In genomic region chr5:177300236-177300880, GRCh38 we compare ENCODE assay signal across 8 cellular contexts. TPM values are rescaled to one million over a fixed set of nuclear protein-coding genes. Genes with fewer than 3 reads are reported as not detected.
DNase-seq lines count a peak whose midpoint lies in the region; ATAC-seq, FAIRE-seq and TF ChIP-seq lines count a peak whose summit lies in the region.

No MANE protein-coding gene starts in this region.

- H3K4me3 ChIP-seq in GM12875 (ENCODE audit: low read depth, low read length) (peak overlapping the region; percentile 8), small intestine (ENCODE audit: low read depth in 1 of 2, low read length in 2 of 2) (no peak overlapping the region)

- H3K36me3 Mint-ChIP-seq in activated naive CD8-positive, alpha-beta T cell treated with anti-CD3 and anti-CD28 coated beads, Interleukin-2, amount 10 ng/mL, durations not matched to agents 7 days and 5 days, result peaks cover 26% of the 10 kb centered on the region

- intact Hi-C loops in left ventricle myocardium superior (cut with micrococcal nuclease), result no loop called here

- peak overlapping the region; percentile 90 for H3K27ac Mint-ChIP-seq in activated naive CD8-positive, alpha-beta T cell treated with anti-CD3 and anti-CD28 coated beads, Interleukin-2, amount 10 ng/mL, durations not matched to agents 7 days and 5 days

- peaks cover 0 to 4% of the 10 kb centered on the region in 2 donors for H3K36me3 ChIP-seq in small intestine (ENCODE audit: control insufficient read depth in 2 of 2, insufficient read depth in 2 of 2, low read length in 2 of 2)

- peaks cover 7 to 10% of the 10 kb centered on the region in 2 donors for H3K4me1 ChIP-seq in small intestine (ENCODE audit: control insufficient read depth in 2 of 2, insufficient read depth in 1 of 2, low read depth in 1 of 2, low read length in 1 of 2)

- DNase-seq in RKO (ENCODE audit: low spot score), result peak; percentile 55
- DNase-seq in activated naive CD8-positive, alpha-beta T cell treated with anti-CD3 and anti-CD28 coated beads, Interleukin-2, amount 10 ng/mL, durations not matched to agents 7 days and 5 days, result peak; percentile 60
- DNase-seq in left ventricle myocardium superior, result peak; percentile 59
- peak; percentile 66 for DNase-seq in small intestine
- DNase-seq in H54 (ENCODE audit: insufficient read length, low spot score), result no peak
- DNase-seq in NCI-H146 treated with DMSO at 0.1 percent for 48 hours (lab: John Stamatoyannopoulos, UW; ENCODE audit: unreplicated experiment), result no peak

- H3K27ac ChIP-seq in small intestine (ENCODE audit: low read depth in 1 of 2, low read length in 1 of 2), result peak overlapping the region; percentile 46 to 62

- H3K4me1 Mint-ChIP-seq in activated naive CD8-positive, alpha-beta T cell treated with anti-CD3 and anti-CD28 coated beads, Interleukin-2, amount 10 ng/mL, durations not matched to agents 7 days and 5 days, result peaks cover 62% of the 10 kb centered on the region

- no peaks in the 10 kb centered on the region for H3K9me3 ChIP-seq in small intestine (ENCODE audit: control insufficient read depth, low read depth)

- no peaks in the 10 kb centered on the region for H3K9me3 Mint-ChIP-seq in activated naive CD8-positive, alpha-beta T cell treated with anti-CD3 and anti-CD28 coated beads, Interleukin-2, amount 10 ng/mL, durations not matched to agents 7 days and 5 days

- H3K27me3 Mint-ChIP-seq in activated naive CD8-positive, alpha-beta T cell treated with anti-CD3 and anti-CD28 coated beads, Interleukin-2, amount 10 ng/mL, durations not matched to agents 7 days and 5 days, result no peaks in the 10 kb centered on the region

- peak overlapping the region; percentile 95 for H3K4me3 Mint-ChIP-seq in activated naive CD8-positive, alpha-beta T cell treated with anti-CD3 and anti-CD28 coated beads, Interleukin-2, amount 10 ng/mL, durations not matched to agents 7 days and 5 days

- TF ChIP-seq CTCF in GM12875 (IDR thresholded peaks at IDR 0.05; ENCODE audit: borderline replicate concordance, insufficient read depth, low read depth, low read length), result no peak

- H3K27me3 ChIP-seq in small intestine (ENCODE audit: control insufficient read depth in 2 of 2, insufficient read depth in 2 of 2, low read length in 2 of 2), result no peaks in the 10 kb centered on the region

- ATAC-seq in HG02885 (IDR thresholded peaks at IDR 0.05; ENCODE audit: poor library complexity, unreplicated experiment), result peak; percentile 46
- ATAC-seq in activated naive CD8-positive, alpha-beta T cell treated with anti-CD3 and anti-CD28 coated beads, Interleukin-2, amount 10 ng/mL, durations not matched to agents 7 days and 5 days (ENCODE audit: low read depth), result peak; percentile 51
- peak; percentile 37 for ATAC-seq in left ventricle myocardium superior

- no peak for TF ChIP-seq POLR2A in H54 (IDR thresholded peaks at IDR 0.05; ENCODE audit: low read depth, low read length)

- POLR2A ChIA-PET in activated naive CD8-positive, alpha-beta T cell treated with anti-CD3 and anti-CD28 coated beads, Interleukin-2, amount 10 ng/mL, durations not matched to agents 7 days and 5 days (lab: Charles Lee), result interaction anchor here (1.8 to 6.5 kb wide), 2 partner anchors 11 to 167 kb away, joined by 7 to 51 read pairs; partner anchors contain the start of genes MXD3 and NSD1

- FAIRE-seq in small intestine (lab: Jason Lieb, UNC) (no peak), H54 (lab: Jason Lieb, UNC) (no peak)

- WGBS in small intestine, 3 donors, result 3 to 14% (median 11%) methylated on average over 4 of the region's 4 CpGs

RNA-seq across cellular contexts. Expression of gene RAB24, which starts 3.2 kb away (rescaled TPM):
- total RNA-seq in activated naive CD8-positive, alpha-beta T cell treated with anti-CD3 and anti-CD28 coated beads, Interleukin-2, amount 10 ng/mL, durations not matched to agents 7 days and 5 days, result 10 to 100 TPM; 39.0 to 46.6 TPM
- total RNA-seq in left ventricle myocardium superior, result 21.6 TPM
- 10 to 100 TPM; 48.1 to 80.1 (median 67.0) TPM for polyA plus RNA-seq in small intestine

RNA-seq across cellular contexts. Expression of gene PRELID1, which starts 3.2 kb away (rescaled TPM):
- total RNA-seq in activated naive CD8-positive, alpha-beta T cell treated with anti-CD3 and anti-CD28 coated beads, Interleukin-2, amount 10 ng/mL, durations not matched to agents 7 days and 5 days, result 100 to 1,000 TPM; 104 TPM
- 35.2 TPM for total RNA-seq in left ventricle myocardium superior
- 100 to 1,000 TPM; 278 to 457 (median 356) TPM for polyA plus RNA-seq in small intestine

RNA-seq across cellular contexts. Expression of gene MXD3, which starts 11.3 kb away (rescaled TPM):
- total RNA-seq in activated naive CD8-positive, alpha-beta T cell treated with anti-CD3 and anti-CD28 coated beads, Interleukin-2, amount 10 ng/mL, durations not matched to agents 7 days and 5 days, result 10 to 100 TPM; 85.0 to 94.0 TPM
- 1.7 TPM for total RNA-seq in left ventricle myocardium superior
- polyA plus RNA-seq in small intestine, result 10 to 100 TPM; 11.9 to 22.9 (median 13.5) TPM

RNA-seq across cellular contexts. Expression of gene LMAN2, which starts 51.1 kb away (rescaled TPM):
- total RNA-seq in activated naive CD8-positive, alpha-beta T cell treated with anti-CD3 and anti-CD28 coated beads, Interleukin-2, amount 10 ng/mL, durations not matched to agents 7 days and 5 days, result 100 to 1,000 TPM; 110 to 116 TPM
- total RNA-seq in left ventricle myocardium superior, result 61.2 TPM
- 100 to 1,000 TPM in 1 of 3 donors, 10 to 100 TPM in 2; 73.6 to 304 (median 91.9) TPM for polyA plus RNA-seq in small intestine

RNA-seq across cellular contexts. Expression of gene RGS14, which starts 57.4 kb away (rescaled TPM):
- total RNA-seq in activated naive CD8-positive, alpha-beta T cell treated with anti-CD3 and anti-CD28 coated beads, Interleukin-2, amount 10 ng/mL, durations not matched to agents 7 days and 5 days, result 100 to 1,000 TPM; 113 to 124 TPM
- 2.0 TPM for total RNA-seq in left ventricle myocardium superior
- polyA plus RNA-seq in small intestine, result 10 to 100 TPM; 12.8 to 22.7 (median 18.6) TPM

Comparison
In these comparisons a context has a peak if more than half of its experiments do, and no peak if none do; other contexts are left out.
1. DNase-seq: peak in RKO (single experiment), activated naive CD8-positive, alpha-beta T cell treated with anti-CD3 and anti-CD28 coated beads, Interleukin-2, amount 10 ng/mL, durations not matched to agents 7 days and 5 days (single experiment), left ventricle myocardium superior (single experiment) and small intestine (single experiment); none in H54 (single experiment) and NCI-H146 treated with DMSO at 0.1 percent for 48 hours (single experiment).
2. RNA of gene MXD3, which starts 11.3 kb away (total RNA-seq): 85.0 to 94.0 TPM in activated naive CD8-positive, alpha-beta T cell treated with anti-CD3 and anti-CD28 coated beads, Interleukin-2, amount 10 ng/mL, durations not matched to agents 7 days and 5 days; 1.7 TPM in left ventricle myocardium superior (single experiment); every median in the first group is over 10 times any median in the second.
3. Peak in every context shown above with its lines, with median percentiles within 50 percentile points of each other: ATAC-seq.